1 cellular context compared by ENCODE assay signal in the genomic region with DNA sequence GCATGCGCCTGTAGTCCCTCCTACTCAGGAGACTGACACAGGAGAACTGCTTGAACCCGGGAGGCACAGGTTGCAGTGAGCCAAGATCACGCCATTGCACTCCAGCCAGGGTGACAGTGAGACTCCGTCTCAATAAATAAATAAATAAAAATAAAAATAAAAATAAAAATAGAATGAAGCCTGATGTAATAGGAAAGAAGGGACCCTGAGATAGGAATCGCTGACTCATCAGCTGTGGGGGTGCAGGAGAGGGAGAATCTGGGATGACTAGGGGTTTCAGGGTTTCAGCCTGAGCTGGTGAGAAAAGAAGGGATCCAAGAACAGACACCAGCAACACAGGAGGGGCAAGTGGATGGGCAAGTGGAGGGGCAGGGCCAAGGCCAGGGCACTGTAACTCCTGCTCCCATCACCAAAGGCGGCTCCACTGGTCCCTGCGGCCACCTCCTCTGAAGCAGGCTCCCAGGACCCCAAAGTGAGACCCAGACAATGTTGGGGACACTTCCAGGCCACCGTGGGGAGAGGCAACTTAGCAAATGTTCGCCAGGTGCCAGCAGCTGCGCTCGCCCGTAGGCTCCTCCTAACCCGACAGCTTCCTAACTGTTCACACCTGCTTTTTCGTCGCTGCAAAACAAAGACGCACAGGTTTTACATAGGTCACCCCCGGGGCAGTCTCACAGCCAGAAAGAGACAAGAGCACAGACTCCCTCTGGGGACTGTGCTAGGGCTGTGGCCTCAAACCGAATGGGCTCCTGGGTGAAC.
TF ChIP-seq lines count a peak whose summit lies in the region.

No MANE protein-coding gene starts in this region.

TF ChIP-seq in K562, 482 proteins besides CTCF, POLR2A, EP300 and RAD21 (continued from another document):
- TF ChIP-seq, protein P1, sequence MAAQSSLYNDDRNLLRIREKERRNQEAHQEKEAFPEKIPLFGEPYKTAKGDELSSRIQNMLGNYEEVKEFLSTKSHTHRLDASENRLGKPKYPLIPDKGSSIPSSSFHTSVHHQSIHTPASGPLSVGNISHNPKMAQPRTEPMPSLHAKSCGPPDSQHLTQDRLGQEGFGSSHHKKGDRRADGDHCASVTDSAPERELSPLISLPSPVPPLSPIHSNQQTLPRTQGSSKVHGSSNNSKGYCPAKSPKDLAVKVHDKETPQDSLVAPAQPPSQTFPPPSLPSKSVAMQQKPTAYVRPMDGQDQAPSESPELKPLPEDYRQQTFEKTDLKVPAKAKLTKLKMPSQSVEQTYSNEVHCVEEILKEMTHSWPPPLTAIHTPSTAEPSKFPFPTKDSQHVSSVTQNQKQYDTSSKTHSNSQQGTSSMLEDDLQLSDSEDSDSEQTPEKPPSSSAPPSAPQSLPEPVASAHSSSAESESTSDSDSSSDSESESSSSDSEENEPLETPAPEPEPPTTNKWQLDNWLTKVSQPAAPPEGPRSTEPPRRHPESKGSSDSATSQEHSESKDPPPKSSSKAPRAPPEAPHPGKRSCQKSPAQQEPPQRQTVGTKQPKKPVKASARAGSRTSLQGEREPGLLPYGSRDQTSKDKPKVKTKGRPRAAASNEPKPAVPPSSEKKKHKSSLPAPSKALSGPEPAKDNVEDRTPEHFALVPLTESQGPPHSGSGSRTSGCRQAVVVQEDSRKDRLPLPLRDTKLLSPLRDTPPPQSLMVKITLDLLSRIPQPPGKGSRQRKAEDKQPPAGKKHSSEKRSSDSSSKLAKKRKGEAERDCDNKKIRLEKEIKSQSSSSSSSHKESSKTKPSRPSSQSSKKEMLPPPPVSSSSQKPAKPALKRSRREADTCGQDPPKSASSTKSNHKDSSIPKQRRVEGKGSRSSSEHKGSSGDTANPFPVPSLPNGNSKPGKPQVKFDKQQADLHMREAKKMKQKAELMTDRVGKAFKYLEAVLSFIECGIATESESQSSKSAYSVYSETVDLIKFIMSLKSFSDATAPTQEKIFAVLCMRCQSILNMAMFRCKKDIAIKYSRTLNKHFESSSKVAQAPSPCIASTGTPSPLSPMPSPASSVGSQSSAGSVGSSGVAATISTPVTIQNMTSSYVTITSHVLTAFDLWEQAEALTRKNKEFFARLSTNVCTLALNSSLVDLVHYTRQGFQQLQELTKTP (IDR thresholded peaks at IDR 0.05; ENCODE audit: low read depth in 1 of 2, partially characterized antibody in 2 of 2), result peak in 1 of 2 experiments; percentile 47
- TF ChIP-seq, protein P2, sequence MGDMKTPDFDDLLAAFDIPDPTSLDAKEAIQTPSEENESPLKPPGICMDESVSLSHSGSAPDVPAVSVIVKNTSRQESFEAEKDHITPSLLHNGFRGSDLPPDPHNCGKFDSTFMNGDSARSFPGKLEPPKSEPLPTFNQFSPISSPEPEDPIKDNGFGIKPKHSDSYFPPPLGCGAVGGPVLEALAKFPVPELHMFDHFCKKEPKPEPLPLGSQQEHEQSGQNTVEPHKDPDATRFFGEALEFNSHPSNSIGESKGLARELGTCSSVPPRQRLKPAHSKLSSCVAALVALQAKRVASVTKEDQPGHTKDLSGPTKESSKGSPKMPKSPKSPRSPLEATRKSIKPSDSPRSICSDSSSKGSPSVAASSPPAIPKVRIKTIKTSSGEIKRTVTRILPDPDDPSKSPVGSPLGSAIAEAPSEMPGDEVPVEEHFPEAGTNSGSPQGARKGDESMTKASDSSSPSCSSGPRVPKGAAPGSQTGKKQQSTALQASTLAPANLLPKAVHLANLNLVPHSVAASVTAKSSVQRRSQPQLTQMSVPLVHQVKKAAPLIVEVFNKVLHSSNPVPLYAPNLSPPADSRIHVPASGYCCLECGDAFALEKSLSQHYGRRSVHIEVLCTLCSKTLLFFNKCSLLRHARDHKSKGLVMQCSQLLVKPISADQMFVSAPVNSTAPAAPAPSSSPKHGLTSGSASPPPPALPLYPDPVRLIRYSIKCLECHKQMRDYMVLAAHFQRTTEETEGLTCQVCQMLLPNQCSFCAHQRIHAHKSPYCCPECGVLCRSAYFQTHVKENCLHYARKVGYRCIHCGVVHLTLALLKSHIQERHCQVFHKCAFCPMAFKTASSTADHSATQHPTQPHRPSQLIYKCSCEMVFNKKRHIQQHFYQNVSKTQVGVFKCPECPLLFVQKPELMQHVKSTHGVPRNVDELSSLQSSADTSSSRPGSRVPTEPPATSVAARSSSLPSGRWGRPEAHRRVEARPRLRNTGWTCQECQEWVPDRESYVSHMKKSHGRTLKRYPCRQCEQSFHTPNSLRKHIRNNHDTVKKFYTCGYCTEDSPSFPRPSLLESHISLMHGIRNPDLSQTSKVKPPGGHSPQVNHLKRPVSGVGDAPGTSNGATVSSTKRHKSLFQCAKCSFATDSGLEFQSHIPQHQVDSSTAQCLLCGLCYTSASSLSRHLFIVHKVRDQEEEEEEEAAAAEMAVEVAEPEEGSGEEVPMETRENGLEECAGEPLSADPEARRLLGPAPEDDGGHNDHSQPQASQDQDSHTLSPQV (IDR thresholded peaks at IDR 0.05), result peak; percentile 61; the same call in 1 of the 2 replicates
- TF ChIP-seq EGR1 (conservative IDR thresholded peaks at IDR 0.05), result peak; percentile 36
- TF ChIP-seq NR2C2 (CRISPR knock-in tag; IDR thresholded peaks at IDR 0.05), result no peak
- peak; percentile 30; the same call in 1 of the 2 replicates for TF ChIP-seq NR2C2 (tag; IDR thresholded peaks at IDR 0.05)
- peak; percentile 94 for TF ChIP-seq NFE2 (IDR thresholded peaks at IDR 0.05; ENCODE audit: low read depth)
- TF ChIP-seq MTA1 (IDR thresholded peaks at IDR 0.05; ENCODE audit: borderline replicate concordance), result peak; percentile 22; the same call in 1 of the 2 replicates
- TF ChIP-seq E2F3 (CRISPR knock-in tag; IDR thresholded peaks at IDR 0.05), result peak; percentile 44; the same call in 1 of the 2 replicates
- TF ChIP-seq DPF2 (IDR thresholded peaks at IDR 0.05), result peak; percentile 94
- 0 out of 4 replicates have a peak, but pooled peaks of 1 of the 2 experiments have one; percentile 27 for TF ChIP-seq FOXK2 (conservative IDR thresholded peaks at IDR 0.05 in 1 of 2, IDR thresholded peaks at IDR 0.05 in 1 of 2; ENCODE audit: low read depth in 2 of 2)
- TF ChIP-seq HDAC2 (IDR thresholded peaks at IDR 0.05), result 0 out of 2 replicates have a peak, but pooled peaks have one; percentile 27
- TF ChIP-seq, protein P3, sequence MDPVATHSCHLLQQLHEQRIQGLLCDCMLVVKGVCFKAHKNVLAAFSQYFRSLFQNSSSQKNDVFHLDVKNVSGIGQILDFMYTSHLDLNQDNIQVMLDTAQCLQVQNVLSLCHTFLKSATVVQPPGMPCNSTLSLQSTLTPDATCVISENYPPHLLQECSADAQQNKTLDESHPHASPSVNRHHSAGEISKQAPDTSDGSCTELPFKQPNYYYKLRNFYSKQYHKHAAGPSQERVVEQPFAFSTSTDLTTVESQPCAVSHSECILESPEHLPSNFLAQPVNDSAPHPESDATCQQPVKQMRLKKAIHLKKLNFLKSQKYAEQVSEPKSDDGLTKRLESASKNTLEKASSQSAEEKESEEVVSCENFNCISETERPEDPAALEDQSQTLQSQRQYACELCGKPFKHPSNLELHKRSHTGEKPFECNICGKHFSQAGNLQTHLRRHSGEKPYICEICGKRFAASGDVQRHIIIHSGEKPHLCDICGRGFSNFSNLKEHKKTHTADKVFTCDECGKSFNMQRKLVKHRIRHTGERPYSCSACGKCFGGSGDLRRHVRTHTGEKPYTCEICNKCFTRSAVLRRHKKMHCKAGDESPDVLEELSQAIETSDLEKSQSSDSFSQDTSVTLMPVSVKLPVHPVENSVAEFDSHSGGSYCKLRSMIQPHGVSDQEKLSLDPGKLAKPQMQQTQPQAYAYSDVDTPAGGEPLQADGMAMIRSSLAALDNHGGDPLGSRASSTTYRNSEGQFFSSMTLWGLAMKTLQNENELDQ (CRISPR knock-in tag; IDR thresholded peaks at IDR 0.05; ENCODE audit: borderline replicate concordance), result 0 out of 2 replicates have a peak, but pooled peaks have one; percentile 31
- TF ChIP-seq GABPB1 (CRISPR knock-in tag; IDR thresholded peaks at IDR 0.05), result peak; percentile 33; the same call in 1 of the 2 replicates
TF ChIP-seq in K562: peak in this region for 66.
